ENCODE assay signal across 1 cellular context in the genomic region with DNA sequence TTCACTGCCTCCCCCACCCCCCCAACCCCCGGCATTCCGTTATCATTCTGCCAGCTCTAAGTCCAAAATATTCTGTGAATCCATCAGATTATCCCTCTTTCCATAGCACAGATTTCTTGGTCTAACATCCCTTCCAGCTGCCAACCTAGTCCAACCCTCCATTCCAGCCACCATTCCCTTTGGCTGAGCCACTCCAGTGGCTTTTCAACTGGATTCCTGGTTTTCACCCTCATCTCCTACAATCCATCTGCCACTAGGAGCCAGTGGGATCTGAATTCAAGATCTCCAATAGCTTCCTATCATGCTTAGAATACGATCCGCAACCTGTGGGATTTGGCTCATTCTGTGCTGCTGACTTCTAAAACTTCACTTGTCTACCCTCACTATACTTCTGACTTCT.
TF ChIP-seq lines count a peak whose summit lies in the region.

No MANE protein-coding gene starts in this region.

TF ChIP-seq in GM23338, 12 proteins besides CTCF, POLR2A, EP300 and RAD21 (continued from another document):
- TF ChIP-seq, protein P1, sequence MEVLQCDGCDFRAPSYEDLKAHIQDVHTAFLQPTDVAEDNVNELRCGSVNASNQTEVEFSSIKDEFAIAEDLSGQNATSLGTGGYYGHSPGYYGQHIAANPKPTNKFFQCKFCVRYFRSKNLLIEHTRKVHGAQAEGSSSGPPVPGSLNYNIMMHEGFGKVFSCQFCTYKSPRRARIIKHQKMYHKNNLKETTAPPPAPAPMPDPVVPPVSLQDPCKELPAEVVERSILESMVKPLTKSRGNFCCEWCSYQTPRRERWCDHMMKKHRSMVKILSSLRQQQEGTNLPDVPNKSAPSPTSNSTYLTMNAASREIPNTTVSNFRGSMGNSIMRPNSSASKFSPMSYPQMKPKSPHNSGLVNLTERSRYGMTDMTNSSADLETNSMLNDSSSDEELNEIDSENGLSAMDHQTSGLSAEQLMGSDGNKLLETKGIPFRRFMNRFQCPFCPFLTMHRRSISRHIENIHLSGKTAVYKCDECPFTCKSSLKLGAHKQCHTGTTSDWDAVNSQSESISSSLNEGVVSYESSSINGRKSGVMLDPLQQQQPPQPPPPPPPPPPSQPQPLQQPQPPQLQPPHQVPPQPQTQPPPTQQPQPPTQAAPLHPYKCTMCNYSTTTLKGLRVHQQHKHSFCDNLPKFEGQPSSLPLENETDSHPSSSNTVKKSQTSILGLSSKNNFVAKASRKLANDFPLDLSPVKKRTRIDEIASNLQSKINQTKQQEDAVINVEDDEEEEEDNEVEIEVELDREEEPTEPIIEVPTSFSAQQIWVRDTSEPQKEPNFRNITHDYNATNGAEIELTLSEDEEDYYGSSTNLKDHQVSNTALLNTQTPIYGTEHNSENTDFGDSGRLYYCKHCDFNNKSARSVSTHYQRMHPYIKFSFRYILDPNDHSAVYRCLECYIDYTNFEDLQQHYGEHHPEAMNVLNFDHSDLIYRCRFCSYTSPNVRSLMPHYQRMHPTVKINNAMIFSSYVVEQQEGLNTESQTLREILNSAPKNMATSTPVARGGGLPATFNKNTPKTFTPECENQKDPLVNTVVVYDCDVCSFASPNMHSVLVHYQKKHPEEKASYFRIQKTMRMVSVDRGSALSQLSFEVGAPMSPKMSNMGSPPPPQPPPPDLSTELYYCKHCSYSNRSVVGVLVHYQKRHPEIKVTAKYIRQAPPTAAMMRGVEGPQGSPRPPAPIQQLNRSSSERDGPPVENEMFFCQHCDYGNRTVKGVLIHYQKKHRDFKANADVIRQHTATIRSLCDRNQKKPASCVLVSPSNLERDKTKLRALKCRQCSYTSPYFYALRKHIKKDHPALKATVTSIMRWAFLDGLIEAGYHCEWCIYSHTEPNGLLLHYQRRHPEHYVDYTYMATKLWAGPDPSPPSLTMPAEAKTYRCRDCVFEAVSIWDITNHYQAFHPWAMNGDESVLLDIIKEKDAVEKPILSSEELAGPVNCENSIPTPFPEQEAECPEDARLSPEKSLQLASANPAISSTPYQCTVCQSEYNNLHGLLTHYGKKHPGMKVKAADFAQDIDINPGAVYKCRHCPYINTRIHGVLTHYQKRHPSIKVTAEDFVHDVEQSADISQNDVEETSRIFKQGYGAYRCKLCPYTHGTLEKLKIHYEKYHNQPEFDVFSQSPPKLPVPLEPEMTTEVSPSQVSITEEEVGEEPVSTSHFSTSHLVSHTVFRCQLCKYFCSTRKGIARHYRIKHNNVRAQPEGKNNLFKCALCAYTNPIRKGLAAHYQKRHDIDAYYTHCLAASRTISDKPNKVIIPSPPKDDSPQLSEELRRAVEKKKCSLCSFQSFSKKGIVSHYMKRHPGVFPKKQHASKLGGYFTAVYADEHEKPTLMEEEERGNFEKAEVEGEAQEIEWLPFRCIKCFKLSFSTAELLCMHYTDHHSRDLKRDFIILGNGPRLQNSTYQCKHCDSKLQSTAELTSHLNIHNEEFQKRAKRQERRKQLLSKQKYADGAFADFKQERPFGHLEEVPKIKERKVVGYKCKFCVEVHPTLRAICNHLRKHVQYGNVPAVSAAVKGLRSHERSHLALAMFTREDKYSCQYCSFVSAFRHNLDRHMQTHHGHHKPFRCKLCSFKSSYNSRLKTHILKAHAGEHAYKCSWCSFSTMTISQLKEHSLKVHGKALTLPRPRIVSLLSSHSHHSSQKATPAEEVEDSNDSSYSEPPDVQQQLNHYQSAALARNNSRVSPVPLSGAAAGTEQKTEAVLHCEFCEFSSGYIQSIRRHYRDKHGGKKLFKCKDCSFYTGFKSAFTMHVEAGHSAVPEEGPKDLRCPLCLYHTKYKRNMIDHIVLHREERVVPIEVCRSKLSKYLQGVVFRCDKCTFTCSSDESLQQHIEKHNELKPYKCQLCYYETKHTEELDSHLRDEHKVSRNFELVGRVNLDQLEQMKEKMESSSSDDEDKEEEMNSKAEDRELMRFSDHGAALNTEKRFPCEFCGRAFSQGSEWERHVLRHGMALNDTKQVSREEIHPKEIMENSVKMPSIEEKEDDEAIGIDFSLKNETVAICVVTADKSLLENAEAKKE (CRISPR knock-in tag; IDR thresholded peaks at IDR 0.05) = no peak
- TF ChIP-seq EZH2 (IDR thresholded peaks at IDR 0.05; ENCODE audit: low read depth, unreplicated experiment) (no peak), JUNB (IDR thresholded peaks at IDR 0.05; ENCODE audit: unreplicated experiment) (no peak), POLR2AphosphoS5 (IDR thresholded peaks at IDR 0.05; ENCODE audit: low read depth) (no peak)
- TF ChIP-seq, protein P2, sequence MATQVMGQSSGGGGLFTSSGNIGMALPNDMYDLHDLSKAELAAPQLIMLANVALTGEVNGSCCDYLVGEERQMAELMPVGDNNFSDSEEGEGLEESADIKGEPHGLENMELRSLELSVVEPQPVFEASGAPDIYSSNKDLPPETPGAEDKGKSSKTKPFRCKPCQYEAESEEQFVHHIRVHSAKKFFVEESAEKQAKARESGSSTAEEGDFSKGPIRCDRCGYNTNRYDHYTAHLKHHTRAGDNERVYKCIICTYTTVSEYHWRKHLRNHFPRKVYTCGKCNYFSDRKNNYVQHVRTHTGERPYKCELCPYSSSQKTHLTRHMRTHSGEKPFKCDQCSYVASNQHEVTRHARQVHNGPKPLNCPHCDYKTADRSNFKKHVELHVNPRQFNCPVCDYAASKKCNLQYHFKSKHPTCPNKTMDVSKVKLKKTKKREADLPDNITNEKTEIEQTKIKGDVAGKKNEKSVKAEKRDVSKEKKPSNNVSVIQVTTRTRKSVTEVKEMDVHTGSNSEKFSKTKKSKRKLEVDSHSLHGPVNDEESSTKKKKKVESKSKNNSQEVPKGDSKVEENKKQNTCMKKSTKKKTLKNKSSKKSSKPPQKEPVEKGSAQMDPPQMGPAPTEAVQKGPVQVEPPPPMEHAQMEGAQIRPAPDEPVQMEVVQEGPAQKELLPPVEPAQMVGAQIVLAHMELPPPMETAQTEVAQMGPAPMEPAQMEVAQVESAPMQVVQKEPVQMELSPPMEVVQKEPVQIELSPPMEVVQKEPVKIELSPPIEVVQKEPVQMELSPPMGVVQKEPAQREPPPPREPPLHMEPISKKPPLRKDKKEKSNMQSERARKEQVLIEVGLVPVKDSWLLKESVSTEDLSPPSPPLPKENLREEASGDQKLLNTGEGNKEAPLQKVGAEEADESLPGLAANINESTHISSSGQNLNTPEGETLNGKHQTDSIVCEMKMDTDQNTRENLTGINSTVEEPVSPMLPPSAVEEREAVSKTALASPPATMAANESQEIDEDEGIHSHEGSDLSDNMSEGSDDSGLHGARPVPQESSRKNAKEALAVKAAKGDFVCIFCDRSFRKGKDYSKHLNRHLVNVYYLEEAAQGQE (IDR thresholded peaks at IDR 0.05; ENCODE audit: unreplicated experiment) = no peak
- TF ChIP-seq, protein P3, sequence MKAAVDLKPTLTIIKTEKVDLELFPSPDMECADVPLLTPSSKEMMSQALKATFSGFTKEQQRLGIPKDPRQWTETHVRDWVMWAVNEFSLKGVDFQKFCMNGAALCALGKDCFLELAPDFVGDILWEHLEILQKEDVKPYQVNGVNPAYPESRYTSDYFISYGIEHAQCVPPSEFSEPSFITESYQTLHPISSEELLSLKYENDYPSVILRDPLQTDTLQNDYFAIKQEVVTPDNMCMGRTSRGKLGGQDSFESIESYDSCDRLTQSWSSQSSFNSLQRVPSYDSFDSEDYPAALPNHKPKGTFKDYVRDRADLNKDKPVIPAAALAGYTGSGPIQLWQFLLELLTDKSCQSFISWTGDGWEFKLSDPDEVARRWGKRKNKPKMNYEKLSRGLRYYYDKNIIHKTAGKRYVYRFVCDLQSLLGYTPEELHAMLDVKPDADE (IDR thresholded peaks at IDR 0.05) = no peak
